28 cellular contexts compared by ENCODE assay signal in the genomic region with DNA sequence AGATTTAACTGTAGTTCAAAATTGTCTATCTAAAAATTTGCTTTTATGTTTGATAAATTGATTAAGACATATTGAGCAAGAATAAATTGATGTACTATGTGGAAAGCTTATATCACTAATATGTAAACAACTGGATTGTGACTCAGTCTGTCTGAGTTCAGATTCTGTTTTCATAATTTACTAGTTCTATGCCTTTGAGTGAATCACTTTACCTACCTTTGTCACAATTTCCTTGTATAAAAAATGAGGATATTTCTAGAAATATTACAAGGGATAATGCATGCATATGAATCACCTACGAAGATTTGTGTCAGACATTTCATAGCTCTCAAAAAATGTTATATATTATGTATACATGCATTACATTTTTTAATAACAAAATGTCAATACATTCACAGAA.
A peak's percentile ranks its signal among the peaks of the same experiment; 100 is the strongest.
DNase-seq lines count a peak whose midpoint lies in the region; ATAC-seq, FAIRE-seq and TF ChIP-seq lines count a peak whose summit lies in the region.
"Had no signal": no experiment of that assay in that cellular context is flagged by ENCODE, and none has a peak within 500 bp of the region (broad histone marks: within the 10 kb centered on the region; RNA-seq: fewer than 3 reads in every experiment).

No MANE protein-coding gene starts in this region.

- H3K79me2 ChIP-seq in PC-3 (ENCODE audit: low read length) = no peaks in the 10 kb centered on the region

- CTCF ChIA-PET in PC-3 (lab: Charles Lee) = no interaction called here
- CTCF ChIA-PET in Caco-2 (lab: Charles Lee) = no interaction called here

- H3K9me3 ChIP-seq in PC-3 (ENCODE audit: low read length) = no peaks in the 10 kb centered on the region
- no peaks in the 10 kb centered on the region for H3K9me3 ChIP-seq in small intestine (ENCODE audit: control insufficient read depth, low read depth)
- 0 out of 2 replicates have a peak, but pooled peaks cover 3% of the 10 kb centered on the region for H3K9me3 ChIP-seq in Caco-2
- H3K9me3 ChIP-seq: A549, BE2C, BLaER1 had no signal

- no peaks in the 10 kb centered on the region for H4K20me1 ChIP-seq in PC-3 (ENCODE audit: low read length)
- H4K20me1 ChIP-seq: BLaER1 had no signal

- WGBS in small intestine, 3 donors = 50 to 69% (median 65%) methylated on average over 1 of the region's 1 CpG

- H3K4me1 Mint-ChIP-seq in Caco-2 (ENCODE audit: low read depth, unreplicated experiment) (no peaks in the 10 kb centered on the region), nephron progenitor cell (peaks cover 11% of the 10 kb centered on the region)
- H3K4me1 Mint-ChIP-seq: CD14-positive monocyte; CD4-positive, alpha-beta memory T cell; CD4-positive, CD25-positive, alpha-beta regulatory T cell; CD8-positive, alpha-beta memory T cell had no signal

- FAIRE-seq in bronchial epithelial cell (lab: Jason Lieb, UNC) (no peak), frontal cortex (lab: Jason Lieb, UNC) (peak; percentile 13), small intestine (lab: Jason Lieb, UNC) (peak; percentile 5), D721Med (lab: Jason Lieb, UNC) (no peak)
- FAIRE-seq: A549, GM12891, GM19239 had no signal

- DNase-seq in PC-3 = peak; percentile 56
- peak; percentile 20 for DNase-seq in bronchial epithelial cell (ENCODE audit: low read depth)
- DNase-seq in frontal cortex (ENCODE audit: low spot score in 2 of 2) = no peak
- DNase-seq in small intestine = no peak
- no peak for DNase-seq in Ammon's horn (ENCODE audit: low spot score)
- DNase-seq in Caco-2 = no peak
- DNase-seq in D721Med (ENCODE audit: insufficient read length, low spot score) = no peak
- no peak for DNase-seq in nephron progenitor cell
- DNase-seq: AML-193; BE2C; C1 segment of cervical spinal cord; Calu3; CD4-positive, alpha-beta memory T cell; CD4-positive, CD25-positive, alpha-beta regulatory T cell; CD8-positive, alpha-beta memory T cell; COR-L47; DMS 273 treated with DMSO at 0.1 percent for 48 hours; DMS153; DMS53; DMS79; DND-41; EL; GDM1 had no signal

- no peaks in the 10 kb centered on the region for H3K4me1 ChIP-seq in PC-3 (ENCODE audit: insufficient read depth, low read length)
- H3K4me1 ChIP-seq in small intestine (ENCODE audit: control insufficient read depth in 2 of 2, insufficient read depth in 1 of 2, low read depth in 1 of 2, low read length in 1 of 2) = no peaks in the 10 kb centered on the region
- no peaks in the 10 kb centered on the region for H3K4me1 ChIP-seq in Caco-2
- H3K4me1 ChIP-seq: A549, BE2C, BLaER1 had no signal

- no peak overlapping the region for H3K27ac ChIP-seq in PC-3 (ENCODE audit: low read length)
- H3K27ac ChIP-seq in small intestine (ENCODE audit: low read depth in 1 of 2, low read length in 1 of 2) = no peak overlapping the region
- H3K27ac ChIP-seq: A549, BLaER1 had no signal

- peaks cover 5% of the 10 kb centered on the region for H3K27me3 Mint-ChIP-seq in Caco-2 (ENCODE audit: insufficient read depth, unreplicated experiment)
- H3K27me3 Mint-ChIP-seq in nephron progenitor cell (ENCODE audit: low read depth, poor library complexity) = no peaks in the 10 kb centered on the region
- H3K27me3 Mint-ChIP-seq: CD4-positive, alpha-beta memory T cell; CD4-positive, CD25-positive, alpha-beta regulatory T cell; CD8-positive, alpha-beta memory T cell had no signal

- intact Hi-C loops in PC-3 (cut with micrococcal nuclease) (no loop called here), Caco-2 (cut with micrococcal nuclease; ENCODE audit: unreplicated experiment) (no loop called here)

- H3K4me2 ChIP-seq in PC-3 (ENCODE audit: low read length) = no peak overlapping the region
- H3K4me2 ChIP-seq: A549, BLaER1 had no signal

- H3K9me3 Mint-ChIP-seq in Caco-2 (ENCODE audit: unreplicated experiment) (no peaks in the 10 kb centered on the region), nephron progenitor cell (no peaks in the 10 kb centered on the region)

- H3F3A ChIP-seq in PC-3 (ENCODE audit: low read length, unreplicated experiment) = no peaks in the 10 kb centered on the region

- H3K9ac ChIP-seq in PC-3 (ENCODE audit: low read length) = no peak overlapping the region
- H3K9ac ChIP-seq: BLaER1 had no signal

- H3K4me3 Mint-ChIP-seq in Caco-2 (ENCODE audit: unreplicated experiment) (no peak overlapping the region), nephron progenitor cell (no peak overlapping the region)
- H3K4me3 Mint-ChIP-seq: CD14-positive monocyte; CD4-positive, alpha-beta memory T cell; CD4-positive, CD25-positive, alpha-beta regulatory T cell; CD8-positive, alpha-beta memory T cell had no signal

- peak; percentile 81 for ATAC-seq in PC-3
- ATAC-seq: A549 had no signal

- no peaks in the 10 kb centered on the region for H3K9me2 ChIP-seq in PC-3 (replicated peaks; ENCODE audit: low read length)

- H3K36me3 ChIP-seq in PC-3 (ENCODE audit: low read depth, low read length) (no peaks in the 10 kb centered on the region), bronchial epithelial cell (ENCODE audit: control insufficient read depth, insufficient read depth, low read length) (no peaks in the 10 kb centered on the region), small intestine (ENCODE audit: control insufficient read depth in 2 of 2, insufficient read depth in 2 of 2, low read length in 2 of 2) (no peaks in the 10 kb centered on the region), Caco-2 (ENCODE audit: control insufficient read depth, insufficient read depth, low read length) (no peaks in the 10 kb centered on the region)
- H3K36me3 ChIP-seq: BE2C, BLaER1 had no signal

- POLR2A ChIA-PET in PC-3 (lab: Charles Lee; ENCODE audit: unreplicated experiment) = no interaction called here
- POLR2A ChIA-PET in Caco-2 (lab: Charles Lee) = no interaction called here

- TF ChIP-seq CTCF in PC-3 (conservative IDR thresholded peaks at IDR 0.05; ENCODE audit: low read depth, low read length) (no peak), bronchial epithelial cell (IDR thresholded peaks at IDR 0.05; ENCODE audit: insufficient read depth, low read length, severe bottlenecking) (no peak), Caco-2 (IDR thresholded peaks at IDR 0.05; ENCODE audit: insufficient read depth in 1 of 2, low read depth in 1 of 2, low read length in 1 of 2, severe bottlenecking in 1 of 2, unreplicated experiment in 1 of 2) (no peak), D721Med (IDR thresholded peaks at IDR 0.05; ENCODE audit: insufficient read depth, missing control alignments) (no peak), nephron progenitor cell (IDR thresholded peaks at IDR 0.05) (no peak)

- H3K27ac Mint-ChIP-seq in Caco-2 (ENCODE audit: unreplicated experiment) (no peak overlapping the region), nephron progenitor cell (no peak overlapping the region)
- H3K27ac Mint-ChIP-seq: CD14-positive monocyte; CD4-positive, alpha-beta memory T cell; CD4-positive, CD25-positive, alpha-beta regulatory T cell; CD8-positive, alpha-beta memory T cell had no signal

- no peaks in the 10 kb centered on the region for H3K27me3 ChIP-seq in PC-3 (ENCODE audit: low read length)
- H3K27me3 ChIP-seq in bronchial epithelial cell (ENCODE audit: control insufficient read depth, insufficient read depth, low read length) = no peaks in the 10 kb centered on the region
- no peaks in the 10 kb centered on the region for H3K27me3 ChIP-seq in small intestine (ENCODE audit: control insufficient read depth in 2 of 2, insufficient read depth in 2 of 2, low read length in 2 of 2)
- H3K27me3 ChIP-seq in Caco-2 (replicated peaks; ENCODE audit: control insufficient read depth, insufficient read depth, low read length) = no peaks in the 10 kb centered on the region
- H3K27me3 ChIP-seq: BE2C, BLaER1 had no signal

- BruUV-seq in PC-3 (replicated peaks; lab: Mats Ljungman, UMichigan) (no TSS peak), Caco-2 (replicated peaks; lab: Mats Ljungman, UMichigan) (no TSS peak)

- no peak overlapping the region for H2AFZ ChIP-seq in PC-3 (ENCODE audit: low read length)

- H3K36me3 Mint-ChIP-seq in Caco-2 (ENCODE audit: insufficient read depth, unreplicated experiment) (no peaks in the 10 kb centered on the region), nephron progenitor cell (ENCODE audit: low read depth) (no peaks in the 10 kb centered on the region)
- H3K36me3 Mint-ChIP-seq: CD14-positive monocyte; CD4-positive, alpha-beta memory T cell; CD4-positive, CD25-positive, alpha-beta regulatory T cell; CD8-positive, alpha-beta memory T cell had no signal

- H3K4me3 ChIP-seq in PC-3 (ENCODE audit: low read length) (no peak overlapping the region), bronchial epithelial cell (ENCODE audit: low read depth, low read length) (no peak overlapping the region), small intestine (ENCODE audit: low read depth in 1 of 2, low read length in 2 of 2) (no peak overlapping the region), Caco-2 (ENCODE audit: low read depth, low read length) (no peak overlapping the region)
- H3K4me3 ChIP-seq: A549, BLaER1 had no signal

Comparison
In these comparisons a context has a peak if more than half of its experiments do, and no peak if none do; other contexts are left out.
1. DNase-seq: peak in PC-3 (single experiment) and bronchial epithelial cell (single experiment); none in frontal cortex (0 of 2), small intestine (single experiment), Ammon's horn (single experiment), Caco-2 (0 of 2), D721Med (single experiment) and nephron progenitor cell (single experiment).